ENCODE assay signal across 8 cellular contexts in genomic region chr9:113401027-113401792, GRCh38. TPM values are rescaled to one million over a fixed set of nuclear protein-coding genes. Genes with fewer than 3 reads are reported as not detected.
DNase-seq lines count a peak whose midpoint lies in the region; ATAC-seq, FAIRE-seq and TF ChIP-seq lines count a peak whose summit lies in the region.

Gene ALAD, minus strand, starts transcription at chr9:113401284. Its CDS starts 7,725 bp downstream, at chr9:113393559.

- H3K4me1 ChIP-seq in HepG2 (ENCODE audit: insufficient read depth, low read length) = peaks cover 49% of the 10 kb centered on the region

- peak; percentile 99 for ATAC-seq in GM19372 (IDR thresholded peaks at IDR 0.05; ENCODE audit: low read depth, unreplicated experiment)
- peak; percentile 90 for ATAC-seq in HG03558 (IDR thresholded peaks at IDR 0.05; ENCODE audit: extremely low read depth, unreplicated experiment)
- ATAC-seq in HepG2 = peak; percentile 98

- H2AFZ ChIP-seq in HepG2 (ENCODE audit: low read length) = peak within 1 kb of the TSS; percentile 92

- peak within 1 kb of the TSS; percentile 82 for H3K9ac ChIP-seq in HepG2 (ENCODE audit: insufficient read depth, low read depth, low read length)

- H3K36me3 ChIP-seq in HepG2 (replicated peaks in 1 of 2; ENCODE audit: control insufficient read depth in 1 of 2, insufficient read depth in 2 of 2, low read length in 2 of 2) = no peaks in the 10 kb centered on the region

- H3K79me2 ChIP-seq in HepG2 (ENCODE audit: insufficient read depth, low read length) = peaks cover 24% of the 10 kb centered on the region

- 2% methylated on average over 22 of the region's 50 CpGs for WGBS in HepG2 (ENCODE audit: low lambda C conversion rate)

- in situ Hi-C loops in HepG2 (cut with HindIII; ENCODE audit: extremely low pct_ligation_motif_present, low pct_unique_long_range_greater_than_20kb) = loop anchor here (5.0 kb wide), 1 partner anchor 49 kb away; no protein-coding TSS in a partner anchor

- TF ChIP-seq RAD21 in HepG2 (CRISPR knock-in tag; IDR thresholded peaks at IDR 0.05) = peak; percentile 96

- TF ChIP-seq CTCF in HepG2 (CRISPR knock-in tag; IDR thresholded peaks at IDR 0.05) = peak; percentile 99

- peak; percentile 100 for DNase-seq in CD1c-positive myeloid dendritic cell (ENCODE audit: extremely low spot score)
- peak; percentile 99 for DNase-seq in NCI-H748 (lab: John Stamatoyannopoulos, UW; ENCODE audit: unreplicated experiment)
- DNase-seq in activated CD4-positive, alpha-beta T cell treated with anti-CD3 and anti-CD28 coated beads, Interleukin-2, amount 50 U/mL, for 1 hour = peak; percentile 99
- peak; percentile 97 for DNase-seq in dedifferentiated amniotic fluid mesenchymal stem cell (ENCODE audit: extremely low spot score)
- peak; percentile 95 for DNase-seq in HepG2 (ENCODE audit: low spot score)
- DNase-seq in stimulated activated CD4-positive, alpha-beta T cell treated with anti-CD3 and anti-CD28 coated beads, Interleukin-4, amount 100 ng/mL, for 1 hour = peak; percentile 100

- peak in 1 of 2 experiments; percentile 36; a peak in 1 of 4 replicates for TF ChIP-seq EP300 in HepG2 (IDR thresholded peaks at IDR 0.05; ENCODE audit: low read depth in 2 of 2, low read length in 2 of 2)
- TF ChIP-seq EP300 in HepG2 (CRISPR knock-in tag; IDR thresholded peaks at IDR 0.05; ENCODE audit: borderline replicate concordance) = no peak

- FAIRE-seq in HepG2 (lab: Jason Lieb, UNC) = peak; percentile 79

- H3K4me3 ChIP-seq in HepG2 (replicated peaks in 1 of 3; ENCODE audit: insufficient read depth in 1 of 3, low read depth in 2 of 3, low read length in 3 of 3) = peak within 1 kb of the TSS; percentile 73 to 91 (median 86)

- H3K27ac ChIP-seq in HepG2 (ENCODE audit: extremely low read length, insufficient read depth, low read length) = peak within 1 kb of the TSS; percentile 44

- H3K4me2 ChIP-seq in HepG2 (ENCODE audit: low read depth, low read length) = peak within 1 kb of the TSS; percentile 88

- H4K20me1 ChIP-seq in HepG2 (ENCODE audit: insufficient read depth, low read length) = no peaks in the 10 kb centered on the region

- intact Hi-C loops in HepG2 (cut with micrococcal nuclease; ENCODE audit: unreplicated experiment) = loop anchor here (1.0 to 10.0 kb wide), 3 partner anchors 24 to 126 kb away; partner anchors contain the start of genes CDC26, PRPF4 and WDR31

- BruUV-seq in HepG2 (replicated peaks; lab: Mats Ljungman, UMichigan) = no TSS peak

- no peaks in the 10 kb centered on the region for H3K9me3 ChIP-seq in HepG2 (ENCODE audit: low read length)

- POLR2A ChIA-PET in HepG2 (lab: Yijun Ruan, JAX) = interaction anchor here (1.0 to 2.7 kb wide), 9 partner anchors 9 to 251 kb away, joined by 3 to 50 read pairs (median 7); partner anchors contain the start of genes C9orf43, CDC26, HDHD3 and POLE3

- H3K27me3 ChIP-seq in HepG2 (ENCODE audit: control insufficient read depth in 1 of 2, insufficient read depth in 2 of 2, low read length in 2 of 2) = no peaks in the 10 kb centered on the region; a peak in 1 of 5 replicates

- CTCF ChIA-PET in HepG2 (lab: Yijun Ruan, JAX; ENCODE audit: low intra/inter-chr PET ratio, low total read pairs) = interaction anchor here (1.2 to 1.5 kb wide), 3 partner anchors 14 to 257 kb away, joined by 4 to 7 read pairs (median 7); no protein-coding TSS in a partner anchor

- peak in 1 of 2 experiments; percentile 77; a peak in 2 of 4 replicates for TF ChIP-seq POLR2A in HepG2 (IDR thresholded peaks at IDR 0.05; ENCODE audit: insufficient read depth in 1 of 2, low read depth in 2 of 2, low read length in 2 of 2)

TF ChIP-seq in HepG2, 621 proteins besides CTCF, POLR2A, EP300 and RAD21 (continues in another document):
- TF ChIP-seq PITX1 (CRISPR knock-in tag; IDR thresholded peaks at IDR 0.05) (peak; percentile 83; the same call in 1 of the 2 replicates), PHF20 (CRISPR knock-in tag; IDR thresholded peaks at IDR 0.05) (peak; percentile 45), ZNF761 (CRISPR knock-in tag; conservative IDR thresholded peaks at IDR 0.05) (peak; percentile 70; the same call in 1 of the 2 replicates), ZNF383 (CRISPR knock-in tag; IDR thresholded peaks at IDR 0.05; ENCODE audit: borderline replicate concordance) (no peak), ZFP82 (CRISPR knock-in tag; IDR thresholded peaks at IDR 0.05; ENCODE audit: borderline replicate concordance) (peak; percentile 85; the same call in 1 of the 2 replicates), FOXA3 (CRISPR knock-in tag; IDR thresholded peaks at IDR 0.05) (peak; percentile 29), ZBTB3 (CRISPR knock-in tag; IDR thresholded peaks at IDR 0.05; ENCODE audit: borderline replicate concordance, low read depth) (no peak), ZNF883 (CRISPR knock-in tag; IDR thresholded peaks at IDR 0.05; ENCODE audit: not compliant biosample characterization) (no peak), RFX5 (IDR thresholded peaks at IDR 0.05; ENCODE audit: low read depth, low read length) (no peak; the same call in 1 of the 2 replicates), MAX (IDR thresholded peaks at IDR 0.05) (peak; percentile 79), SIN3A (IDR thresholded peaks at IDR 0.05; ENCODE audit: borderline replicate concordance, low read depth, low read length) (peak; percentile 86; the same call in 1 of the 2 replicates), ZNF333 (CRISPR knock-in tag; IDR thresholded peaks at IDR 0.05; ENCODE audit: borderline replicate concordance) (peak; percentile 91), ZNF224 (CRISPR knock-in tag; IDR thresholded peaks at IDR 0.05) (no peak), HNRNPK (IDR thresholded peaks at IDR 0.05; ENCODE audit: low read depth, low read length, poor library complexity, severe bottlenecking) (peak; percentile 63)
- TF ChIP-seq, protein P1, sequence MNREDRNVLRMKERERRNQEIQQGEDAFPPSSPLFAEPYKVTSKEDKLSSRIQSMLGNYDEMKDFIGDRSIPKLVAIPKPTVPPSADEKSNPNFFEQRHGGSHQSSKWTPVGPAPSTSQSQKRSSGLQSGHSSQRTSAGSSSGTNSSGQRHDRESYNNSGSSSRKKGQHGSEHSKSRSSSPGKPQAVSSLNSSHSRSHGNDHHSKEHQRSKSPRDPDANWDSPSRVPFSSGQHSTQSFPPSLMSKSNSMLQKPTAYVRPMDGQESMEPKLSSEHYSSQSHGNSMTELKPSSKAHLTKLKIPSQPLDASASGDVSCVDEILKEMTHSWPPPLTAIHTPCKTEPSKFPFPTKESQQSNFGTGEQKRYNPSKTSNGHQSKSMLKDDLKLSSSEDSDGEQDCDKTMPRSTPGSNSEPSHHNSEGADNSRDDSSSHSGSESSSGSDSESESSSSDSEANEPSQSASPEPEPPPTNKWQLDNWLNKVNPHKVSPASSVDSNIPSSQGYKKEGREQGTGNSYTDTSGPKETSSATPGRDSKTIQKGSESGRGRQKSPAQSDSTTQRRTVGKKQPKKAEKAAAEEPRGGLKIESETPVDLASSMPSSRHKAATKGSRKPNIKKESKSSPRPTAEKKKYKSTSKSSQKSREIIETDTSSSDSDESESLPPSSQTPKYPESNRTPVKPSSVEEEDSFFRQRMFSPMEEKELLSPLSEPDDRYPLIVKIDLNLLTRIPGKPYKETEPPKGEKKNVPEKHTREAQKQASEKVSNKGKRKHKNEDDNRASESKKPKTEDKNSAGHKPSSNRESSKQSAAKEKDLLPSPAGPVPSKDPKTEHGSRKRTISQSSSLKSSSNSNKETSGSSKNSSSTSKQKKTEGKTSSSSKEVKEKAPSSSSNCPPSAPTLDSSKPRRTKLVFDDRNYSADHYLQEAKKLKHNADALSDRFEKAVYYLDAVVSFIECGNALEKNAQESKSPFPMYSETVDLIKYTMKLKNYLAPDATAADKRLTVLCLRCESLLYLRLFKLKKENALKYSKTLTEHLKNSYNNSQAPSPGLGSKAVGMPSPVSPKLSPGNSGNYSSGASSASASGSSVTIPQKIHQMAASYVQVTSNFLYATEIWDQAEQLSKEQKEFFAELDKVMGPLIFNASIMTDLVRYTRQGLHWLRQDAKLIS (CRISPR knock-in tag; IDR thresholded peaks at IDR 0.05) = no peak

RNA-seq across cellular contexts. Expression of gene ALAD, which starts in this region (rescaled TPM):
- total RNA-seq in HepG2 (2016; rRNA removed; fragmentation: Illumina TruSeq; extraction: Trizol) = 21.8 and 23.0 TPM in 2 replicates
- total RNA-seq in HepG2 (2016; cell fraction: cytosol; rRNA removed; fragmentation: Illumina TruSeq; extraction: Trizol; ENCODE audit: low read depth) = 5.0 and 5.9 TPM in 2 replicates
- total RNA-seq in HepG2 (2016; cell fraction: insoluble cytoplasmic fraction; rRNA removed; fragmentation: Illumina TruSeq; extraction: Trizol) = 21.5 and 22.8 TPM in 2 replicates
- total RNA-seq in HepG2 (2016; cell fraction: membrane; rRNA removed; fragmentation: Illumina TruSeq; extraction: Trizol) = 9.1 and 9.2 TPM in 2 replicates
- 16.1 and 20.0 TPM in 2 replicates for total RNA-seq in HepG2 (2016; cell fraction: nucleus; rRNA removed; fragmentation: Illumina TruSeq; extraction: Trizol)
- 30.1 and 40.5 TPM in 2 replicates for polyA plus RNA-seq in HepG2 (2011; rRNA removed)
- polyA plus RNA-seq in HepG2 (2011; cell fraction: cytosol; rRNA removed) = 15.7 and 16.1 TPM in 2 replicates
- polyA plus RNA-seq in HepG2 (2011; cell fraction: nucleus; rRNA removed) = 75.9 and 98.7 TPM in 2 replicates
- 48.3 and 58.9 TPM in 2 replicates for polyA plus RNA-seq in HepG2 (2012)
- polyA plus RNA-seq in HepG2 (2016; cell fraction: cytosol; fragmentation: Illumina TruSeq; extraction: Trizol; ENCODE audit: low read depth) = 6.7 and 7.3 TPM in 2 replicates
- polyA plus RNA-seq in HepG2 (2016; cell fraction: insoluble cytoplasmic fraction; fragmentation: Illumina TruSeq; extraction: Trizol; ENCODE audit: low read depth) = 21.4 and 28.7 TPM in 2 replicates
- polyA plus RNA-seq in HepG2 (2016; cell fraction: membrane; fragmentation: Illumina TruSeq; extraction: Trizol; ENCODE audit: low read depth) = 8.7 and 9.0 TPM in 2 replicates
- polyA plus RNA-seq in HepG2 (2016; cell fraction: nucleus; fragmentation: Illumina TruSeq; extraction: Trizol; ENCODE audit: insufficient read depth, low read depth) = 44.4 and 47.1 TPM in 2 replicates
- 22.4 and 56.5 TPM in 2 replicates for polyA minus RNA-seq in HepG2 (2011; rRNA and poly(A)+ RNA removed; ENCODE audit: low replicate concordance)
- 9.6 and 11.1 TPM in 2 replicates for polyA minus RNA-seq in HepG2 (2011; cell fraction: cytosol; rRNA and poly(A)+ RNA removed)
- polyA minus RNA-seq in HepG2 (2011; cell fraction: nucleus; rRNA and poly(A)+ RNA removed) = 31.4 and 34.3 TPM in 2 replicates

Comparison
In these comparisons a context has a peak if more than half of its experiments do, and no peak if none do; other contexts are left out.
1. Peak in every context shown above with its lines: DNase-seq, ATAC-seq, H3K4me3 ChIP-seq and H3K27ac ChIP-seq.